Comparison of ENCODE assay signal across 25 cellular contexts in the genomic region with DNA sequence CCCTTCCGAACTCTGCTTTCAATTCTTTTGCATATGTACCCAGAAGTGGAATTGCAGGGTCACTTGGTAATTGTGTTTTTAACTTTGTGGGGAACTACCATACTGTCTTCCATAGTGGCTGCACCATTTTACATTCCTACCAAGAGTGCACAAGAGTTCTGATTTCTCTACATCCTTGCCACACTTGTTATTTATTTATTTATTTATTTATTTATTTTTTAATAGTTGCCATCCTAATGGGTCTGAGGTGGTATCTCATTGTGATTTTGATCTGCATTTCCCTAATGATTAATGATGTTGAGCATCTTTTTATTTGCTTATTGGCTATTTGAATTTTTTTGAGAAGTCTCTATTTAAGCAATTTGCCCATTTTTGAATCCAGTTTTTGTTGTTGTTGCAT.
"Had no signal": no experiment of that assay in that cellular context is flagged by ENCODE, and none has a peak within 500 bp of the region (broad histone marks: within the 10 kb centered on the region; RNA-seq: fewer than 3 reads in every experiment).

No MANE protein-coding gene starts in this region.

- H3K4me1 ChIP-seq: colonic mucosa, esophagus muscularis mucosa, esophagus squamous epithelium, foreskin keratinocyte, gastrocnemius medialis, gastroesophageal sphincter, heart left ventricle, heart right ventricle had no signal

- H3K4me2 ChIP-seq: hepatocyte had no signal

- H3K27ac ChIP-seq: colonic mucosa, coronary artery, dorsolateral prefrontal cortex, epithelial cell of prostate, esophagus muscularis mucosa, esophagus squamous epithelium, foreskin keratinocyte, gastrocnemius medialis, gastroesophageal sphincter, heart left ventricle, heart right ventricle, hepatocyte had no signal

- H3K27me3 ChIP-seq: colonic mucosa, hepatocyte had no signal

- H3K9me3 ChIP-seq: colonic mucosa had no signal

- H3K4me3 ChIP-seq: colonic mucosa, coronary artery, dorsolateral prefrontal cortex, esophagus muscularis mucosa, esophagus squamous epithelium, gastrocnemius medialis, gastroesophageal sphincter, heart left ventricle, heart right ventricle, hepatocyte had no signal

- ATAC-seq: effector memory CD8-positive, alpha-beta T cell; esophagus mucosa; foreskin keratinocyte; gastrocnemius medialis; gastroesophageal sphincter; heart left ventricle; heart right ventricle had no signal

- DNase-seq: colonic mucosa; cortex of kidney; dermis blood vessel endothelial cell; dorsolateral prefrontal cortex; effector CD4-positive, alpha-beta T cell; effector CD8-positive, alpha-beta T cell; effector memory CD4-positive, alpha-beta T cell; effector memory CD8-positive, alpha-beta T cell; endodermal cell; erythroblast; esophagus squamous epithelium; foreskin fibroblast; foreskin keratinocyte; foreskin melanocyte; gastrocnemius medialis; glutamatergic neuron; head of caudate nucleus; heart left ventricle; heart right ventricle had no signal

- H2AFZ ChIP-seq: hepatocyte had no signal

- H3K36me3 ChIP-seq: colonic mucosa, esophagus muscularis mucosa, esophagus squamous epithelium, gastrocnemius medialis, gastroesophageal sphincter, heart left ventricle, heart right ventricle had no signal

- H3K79me2 ChIP-seq: hepatocyte had no signal
